Comparison of ENCODE assay signal across 11 cellular contexts in the genomic region with DNA sequence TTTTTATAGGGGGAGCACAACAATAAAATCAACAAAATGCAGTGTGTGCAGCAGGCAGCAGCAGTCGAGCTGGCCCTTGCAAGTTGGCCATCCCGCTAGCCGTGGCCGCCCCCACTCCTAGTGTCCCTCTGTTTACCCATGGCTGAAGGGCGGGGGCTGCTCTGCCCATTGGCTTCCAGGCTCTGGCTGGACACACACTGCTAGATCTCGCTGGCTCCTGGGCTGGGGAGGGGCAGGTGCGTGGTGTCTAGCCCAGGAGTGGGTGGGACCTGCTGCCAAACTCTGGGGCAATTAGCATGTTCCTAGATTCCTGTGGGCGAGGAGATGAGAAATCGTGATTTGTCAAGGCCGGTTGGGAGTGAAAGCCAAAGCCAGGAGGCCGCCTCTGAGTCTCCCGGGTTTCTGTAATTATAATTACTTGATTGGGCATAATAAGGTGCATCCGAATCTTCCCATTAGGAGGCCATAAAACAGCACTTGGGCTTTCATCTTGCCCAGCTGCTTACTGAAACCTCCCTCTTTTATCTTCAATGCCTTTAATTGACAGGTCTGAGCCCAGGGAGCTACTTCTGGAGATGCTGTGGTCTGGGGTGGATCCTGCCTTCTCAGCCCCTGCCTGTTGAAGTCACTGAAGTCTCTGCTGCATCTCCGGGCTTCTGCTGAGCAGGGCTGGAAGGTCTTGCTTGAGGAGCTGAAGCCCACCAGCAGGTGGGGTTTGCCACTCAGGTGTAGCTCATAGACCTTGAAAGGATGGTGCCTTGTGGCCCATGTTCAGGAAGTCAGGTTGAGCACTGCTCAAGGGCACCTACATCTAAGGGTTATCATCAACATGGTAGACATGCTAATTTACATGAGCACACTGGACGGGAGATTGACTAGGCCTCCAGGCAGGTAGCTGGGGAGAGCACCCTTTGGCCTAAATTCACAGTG. TPM values are rescaled to one million over a fixed set of nuclear protein-coding genes. Genes with fewer than 3 reads are reported as not detected.
DNase-seq lines count a peak whose midpoint lies in the region; ATAC-seq lines count a peak whose summit lies in the region.
"Had no signal": no experiment of that assay in that cellular context is flagged by ENCODE, and none has a peak within 500 bp of the region (broad histone marks: within the 10 kb centered on the region; RNA-seq: fewer than 3 reads in every experiment).

No MANE protein-coding gene starts in this region.

- ATAC-seq in GM18868 (IDR thresholded peaks at IDR 0.05; ENCODE audit: unreplicated experiment) = no peak

- DNase-seq in DMS 273 (lab: John Stamatoyannopoulos, UW; ENCODE audit: unreplicated experiment) (peak; percentile 8), DMS 273 treated with DMSO at 0.1 percent for 48 hours (lab: John Stamatoyannopoulos, UW) (no peak), NCI-H1105 treated with DMSO at 0.1 percent for 48 hours (lab: John Stamatoyannopoulos, UW) (peak; percentile 81), astrocyte of the hippocampus (ENCODE audit: low read depth, low spot score) (peak; percentile 74), mesenteric fat pad (ENCODE audit: low spot score) (peak; percentile 79), GOT3 (lab: John Stamatoyannopoulos, UW) (no peak), iPS-NIHi11 (ENCODE audit: low spot score) (no peak)
- DNase-seq: effector CD4-positive, alpha-beta T cell; NCI-H2081 treated with DMSO at 0.1 percent for 48 hours; SW 1271 had no signal

RNA-seq across cellular contexts. Expression of a gene that starts 44.5 kb away (rescaled TPM):
- 8.9 TPM for total RNA-seq in mesenteric fat pad

RNA-seq across cellular contexts. Expression of a gene that starts 57.4 kb away (rescaled TPM):
- total RNA-seq in mesenteric fat pad = 31.1 TPM

Comparison
In these comparisons a context has a peak if more than half of its experiments do, and no peak if none do; other contexts are left out.
1. DNase-seq: peak in DMS 273 (single experiment), NCI-H1105 treated with DMSO at 0.1 percent for 48 hours (single experiment), astrocyte of the hippocampus (single experiment) and mesenteric fat pad (single experiment); none in DMS 273 treated with DMSO at 0.1 percent for 48 hours (single experiment), GOT3 (single experiment) and iPS-NIHi11 (single experiment).